In genomic region chr5:107571621-107572489, GRCh38 we compare ENCODE assay signal across 8 cellular contexts.
DNase-seq lines count a peak whose midpoint lies in the region; ATAC-seq and TF ChIP-seq lines count a peak whose summit lies in the region.

No MANE protein-coding gene starts in this region.

- no peaks in the 10 kb centered on the region for H3K36me3 Mint-ChIP-seq in neural crest cell (ENCODE audit: low read depth)

- H3K4me3 ChIP-seq in fibroblast of villous mesenchyme (ENCODE audit: low read depth, low read length) = peak overlapping the region; percentile 54

- H3K27ac Mint-ChIP-seq in neural crest cell (ENCODE audit: unreplicated experiment) = peak overlapping the region; percentile 85
- peak overlapping the region; percentile 68 to 80 for H3K27ac Mint-ChIP-seq in stimulated activated naive CD8-positive, alpha-beta T cell treated with anti-CD3 and anti-CD28 coated beads, Interleukin-15, amount 100 ng/mL, for 72 hours

- H3K9me3 Mint-ChIP-seq in neural crest cell = no peaks in the 10 kb centered on the region
- no peaks in the 10 kb centered on the region for H3K9me3 Mint-ChIP-seq in stimulated activated naive CD8-positive, alpha-beta T cell treated with anti-CD3 and anti-CD28 coated beads, Interleukin-15, amount 100 ng/mL, for 72 hours

- peak; percentile 90 for TF ChIP-seq CTCF in fibroblast of villous mesenchyme (IDR thresholded peaks at IDR 0.05; ENCODE audit: insufficient read depth, low read depth, low read length)
- TF ChIP-seq CTCF in neural crest cell (conservative IDR thresholded peaks at IDR 0.05) = peak; percentile 98

- DNase-seq in EH (ENCODE audit: low read depth) (peak; percentile 86), GOT3 (lab: John Stamatoyannopoulos, UW) (peak; percentile 90), Kasumi-1 (lab: John Stamatoyannopoulos, UW) (peak; percentile 87 to 95), RKO (ENCODE audit: low spot score) (peak; percentile 88), fibroblast of villous mesenchyme (ENCODE audit: low read depth) (peak; percentile 89), neural crest cell (ENCODE audit: low read depth, low spot score) (peak; percentile 97)
- peak; percentile 76 for DNase-seq in activated T-helper 9 cell treated with anti-CD3 and anti-CD28 coated beads, Interleukin-2, amount 50 U/mL, for 16 hours (ENCODE audit: low read depth)
- DNase-seq in stimulated activated naive CD8-positive, alpha-beta T cell treated with anti-CD3 and anti-CD28 coated beads, Interleukin-15, amount 100 ng/mL, for 72 hours = peak; percentile 82

- H3K4me1 Mint-ChIP-seq in neural crest cell = peaks cover 88% of the 10 kb centered on the region
- H3K4me1 Mint-ChIP-seq in stimulated activated naive CD8-positive, alpha-beta T cell treated with anti-CD3 and anti-CD28 coated beads, Interleukin-15, amount 100 ng/mL, for 72 hours = peaks cover 18% of the 10 kb centered on the region

- peak; percentile 85 for ATAC-seq in stimulated activated naive CD8-positive, alpha-beta T cell treated with anti-CD3 and anti-CD28 coated beads, Interleukin-15, amount 100 ng/mL, for 72 hours

- no peaks in the 10 kb centered on the region for H3K27me3 Mint-ChIP-seq in neural crest cell (ENCODE audit: low read depth)
- H3K27me3 Mint-ChIP-seq in stimulated activated naive CD8-positive, alpha-beta T cell treated with anti-CD3 and anti-CD28 coated beads, Interleukin-15, amount 100 ng/mL, for 72 hours = peaks cover 26% of the 10 kb centered on the region

- peak overlapping the region; percentile 81 for H3K4me3 Mint-ChIP-seq in neural crest cell
- peak overlapping the region; percentile 65 to 76 for H3K4me3 Mint-ChIP-seq in stimulated activated naive CD8-positive, alpha-beta T cell treated with anti-CD3 and anti-CD28 coated beads, Interleukin-15, amount 100 ng/mL, for 72 hours

Comparison
In these comparisons a context has a peak if more than half of its experiments do, and no peak if none do; other contexts are left out.
1. Peak in every context shown above with its lines: DNase-seq, ATAC-seq and H3K4me3 ChIP-seq.